ENCODE assay signal across 8 cellular contexts in the genomic region with DNA sequence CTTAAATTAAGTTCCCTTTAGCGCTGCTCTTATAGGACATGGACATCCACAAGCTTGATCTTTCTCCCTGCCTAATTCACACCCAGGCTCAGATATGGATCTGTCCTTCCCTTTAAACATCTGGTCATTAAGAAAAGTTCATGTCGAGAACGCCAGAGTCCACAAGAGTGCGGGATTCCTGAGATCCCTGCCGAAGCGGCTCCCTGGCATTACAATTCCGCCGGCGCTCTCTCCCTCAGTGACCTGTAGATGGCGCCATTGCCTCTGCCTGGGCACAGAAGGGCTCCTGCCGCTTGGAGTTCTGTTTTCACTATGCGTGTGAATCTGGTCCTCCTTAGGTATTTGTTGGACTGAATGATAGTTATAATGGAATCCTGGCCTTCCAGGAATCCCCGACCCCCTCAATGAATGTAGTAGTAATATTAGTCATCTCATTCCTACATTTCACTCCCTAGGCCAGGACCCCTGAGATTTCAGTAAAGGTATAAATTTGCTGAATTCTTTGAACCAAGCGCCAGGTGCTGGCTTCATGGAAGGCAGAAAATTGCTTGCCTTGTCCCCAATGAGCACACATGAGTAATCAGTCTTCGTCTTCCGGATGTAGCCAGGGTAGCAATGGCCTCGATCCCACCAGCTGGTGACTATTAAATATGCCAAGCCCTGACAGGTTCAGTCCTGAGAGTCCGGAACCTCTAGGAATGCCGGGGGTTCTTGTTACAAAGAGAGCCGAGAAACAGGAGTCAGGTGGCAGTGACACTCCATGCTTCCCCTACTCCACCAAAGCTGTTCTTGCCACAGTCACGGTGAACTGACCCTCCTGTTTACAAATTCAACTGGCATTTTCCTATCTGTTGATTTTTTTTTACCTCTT. TPM values are rescaled to one million over a fixed set of nuclear protein-coding genes. Genes with fewer than 3 reads are reported as not detected.
A peak's percentile ranks its signal among the peaks of the same experiment; 100 is the strongest.
DNase-seq lines count a peak whose midpoint lies in the region; ATAC-seq and TF ChIP-seq lines count a peak whose summit lies in the region.

No MANE protein-coding gene starts in this region.

- no peaks in the 10 kb centered on the region for H3K36me3 ChIP-seq in left ventricle myocardium inferior

- H3K36me3 Mint-ChIP-seq in T-helper 17 cell (ENCODE audit: low read depth) = peaks cover 12% of the 10 kb centered on the region

- DNase-seq in AG08396 (ENCODE audit: low spot score) = peak; percentile 89
- peak; percentile 11 for DNase-seq in NCI-H1417 treated with DMSO at 0.1 percent for 48 hours (lab: John Stamatoyannopoulos, UW)
- DNase-seq in T-helper 17 cell = peak; percentile 34 to 68 (median 39)
- peak in 52 of 56 donors; percentile 7 to 88 (median 48) for DNase-seq in amygdala (lab: John Stamatoyannopoulos, UW)
- DNase-seq in left ventricle myocardium inferior = peak; percentile 70
- DNase-seq in retina = peak; percentile 91

- H3K4me1 Mint-ChIP-seq in T-helper 17 cell = peaks cover 10% of the 10 kb centered on the region

- peaks cover 77% of the 10 kb centered on the region for H3K27me3 Mint-ChIP-seq in T-helper 17 cell

- no peaks in the 10 kb centered on the region for H3K4me1 ChIP-seq in left ventricle myocardium inferior

- H3K4me3 Mint-ChIP-seq in T-helper 17 cell = no peak overlapping the region

- H3K4me3 ChIP-seq in left ventricle myocardium inferior = no peak overlapping the region

- H3K27ac ChIP-seq in left ventricle myocardium inferior (replicated peaks) = no peak overlapping the region

- ATAC-seq in GM19467 (IDR thresholded peaks at IDR 0.05; ENCODE audit: unreplicated experiment) (peak; percentile 67), T-helper 17 cell (peak; percentile 79), GM21576 (IDR thresholded peaks at IDR 0.05; ENCODE audit: unreplicated experiment) (no peak)

- H3K27me3 ChIP-seq in left ventricle myocardium inferior (ENCODE audit: low read depth) = peaks cover 68% of the 10 kb centered on the region

- H3K27ac Mint-ChIP-seq in T-helper 17 cell = no peak overlapping the region

- intact Hi-C loops in left ventricle myocardium inferior (cut with micrococcal nuclease) = no loop called here

- no peaks in the 10 kb centered on the region for H3K9me3 ChIP-seq in T-helper 17 cell (ENCODE audit: control insufficient read depth, low read length, poor library complexity, severe bottlenecking)
- no peaks in the 10 kb centered on the region for H3K9me3 ChIP-seq in left ventricle myocardium inferior (replicated peaks)

- peak; percentile 98 for TF ChIP-seq CTCF in left ventricle myocardium inferior (IDR thresholded peaks at IDR 0.05; ENCODE audit: borderline replicate concordance)

RNA-seq across cellular contexts. Expression of gene CD207, which starts 26.4 kb away (rescaled TPM):
- total RNA-seq in T-helper 17 cell (under 1 TPM in 1 of 2 donors, not detected in 1; 0.23 TPM), left ventricle myocardium inferior (not detected)

RNA-seq across cellular contexts. Expression of gene VAX2, which starts 38.4 kb away (rescaled TPM):
- total RNA-seq in T-helper 17 cell (not detected), left ventricle myocardium inferior (0.36 TPM)

RNA-seq across cellular contexts. Expression of gene CLEC4F, which starts 41.6 kb away (rescaled TPM):
- total RNA-seq in T-helper 17 cell (under 1 TPM in 1 of 2 donors, not detected in 1; 0.15 TPM), left ventricle myocardium inferior (not detected)

Comparison
In these comparisons a context has a peak if more than half of its experiments do, and no peak if none do; other contexts are left out.
1. DNase-seq: peak in every context shown above with its lines; median percentile 91 in retina; 89 in AG08396; 70 in left ventricle myocardium inferior; 48 in amygdala; 39 in T-helper 17 cell; 11 in NCI-H1417 treated with DMSO at 0.1 percent for 48 hours.